In genomic region chr19:44749318-44749717, GRCh38 we compare ENCODE assay signal across 1 cellular context.
TF ChIP-seq lines count a peak whose summit lies in the region.

No MANE protein-coding gene starts in this region.

TF ChIP-seq in K562, 482 proteins besides CTCF, POLR2A, EP300 and RAD21:
- TF ChIP-seq SAP30 (IDR thresholded peaks at IDR 0.05; ENCODE audit: borderline replicate concordance, insufficient read depth, low read depth, low read length, poor library complexity, severe bottlenecking) (no peak), ZNF395 (CRISPR knock-in tag; IDR thresholded peaks at IDR 0.05) (no peak), ZNF740 (CRISPR knock-in tag; IDR thresholded peaks at IDR 0.05) (0 out of 2 replicates have a peak, but pooled peaks have one; percentile 10), ZNF740 (tag; IDR thresholded peaks at IDR 0.05) (no peak), EP400 (IDR thresholded peaks at IDR 0.05) (no peak), ZNF586 (CRISPR knock-in tag; conservative IDR thresholded peaks at IDR 0.05) (no peak), ZNF75A (CRISPR knock-in tag; IDR thresholded peaks at IDR 0.05) (no peak), CREB1 (IDR thresholded peaks at IDR 0.05) (no peak), CREB1 (CRISPR knock-in tag; IDR thresholded peaks at IDR 0.05) (no peak)
